10 cellular contexts compared by ENCODE assay signal in genomic region chr17:15699937-15700336, GRCh38. TPM values are rescaled to one million over a fixed set of nuclear protein-coding genes. Genes with fewer than 3 reads are reported as not detected.
A peak's percentile ranks its signal among the peaks of the same experiment; 100 is the strongest.
DNase-seq lines count a peak whose midpoint lies in the region; ATAC-seq and TF ChIP-seq lines count a peak whose summit lies in the region.
"Not testable (repeated sequence)": the region's sequence is repeated elsewhere in the genome, so short reads cannot be mapped to it uniquely, and the experiment has no call there.
"Had no signal": no experiment of that assay in that cellular context is flagged by ENCODE, and none has a peak within 500 bp of the region (broad histone marks: within the 10 kb centered on the region; RNA-seq: fewer than 3 reads in every experiment).

No MANE protein-coding gene starts in this region.

- not testable (repeated sequence) for DNase-seq in SK-N-MC (ENCODE audit: low read depth, low spot score); adrenal gland; esophagus muscularis mucosa (ENCODE audit: extremely low spot score); left lobe of liver (ENCODE audit: low spot score); osteocyte (ENCODE audit: extremely low spot score, unreplicated experiment); tibial nerve (ENCODE audit: low spot score in 2 of 2)

- peak overlapping the region; percentile 80 for H3K4me3 ChIP-seq in SK-N-MC
- peak overlapping the region in 2 of 4 donors; percentile 43 to 73 for H3K4me3 ChIP-seq in adrenal gland
- H3K4me3 ChIP-seq in esophagus muscularis mucosa, result peak overlapping the region; percentile 57 to 70 (median 60)
- H3K4me3 ChIP-seq in tibial nerve, result peak overlapping the region; percentile 49 to 67 (median 56)

- not testable (repeated sequence) for TF ChIP-seq EP300 in esophagus muscularis mucosa (IDR thresholded peaks at IDR 0.05); tibial nerve (IDR thresholded peaks at IDR 0.05)

- WGBS in adrenal gland, 4 donors, result 0% methylated on average over 3 to 12 of the region's 21 CpGs; no CpG with 5 or more reads in 2 of the 4 donors
- WGBS in esophagus muscularis mucosa, result no CpG with 5 or more reads among the region's 21 CpGs
- WGBS in tibial nerve, 2 donors, result no CpG with 5 or more reads among the region's 21 CpGs

- intact Hi-C loops in adrenal gland (cut with DNase I); esophagus muscularis mucosa (cut with DNase I): not testable (repeated sequence)

- not testable (repeated sequence) for H3K9me3 ChIP-seq in ES-I3 (ENCODE audit: control insufficient read depth, insufficient read depth, low read length); SK-N-MC (ENCODE audit: low read depth, low read length); adrenal gland (replicated peaks in 1 of 3); esophagus muscularis mucosa; tibial nerve

- not testable (repeated sequence) for H3K9me3 Mint-ChIP-seq in osteocyte (ENCODE audit: unreplicated experiment)

- not testable (repeated sequence) for H3K27me3 ChIP-seq in adrenal gland, esophagus muscularis mucosa, tibial nerve

- H3K36me3 Mint-ChIP-seq in osteocyte (ENCODE audit: unreplicated experiment), result not testable (repeated sequence)

- not testable (repeated sequence) for TF ChIP-seq POLR2A in adrenal gland (IDR thresholded peaks at IDR 0.05); esophagus muscularis mucosa (IDR thresholded peaks at IDR 0.05; ENCODE audit: low read depth); tibial nerve (IDR thresholded peaks at IDR 0.05)

- H3K36me3 ChIP-seq in ES-I3 (ENCODE audit: insufficient read depth, low read length); adrenal gland (replicated peaks in 1 of 2); tibial nerve: not testable (repeated sequence)
- H3K36me3 ChIP-seq in SK-N-MC (ENCODE audit: insufficient read depth, low read length) (peaks cover 14% of the 10 kb centered on the region), esophagus muscularis mucosa (peaks cover 0 to 14% (median 5%) of the 10 kb centered on the region in 4 donors)

- peak overlapping the region; percentile 86 for H3K4me3 Mint-ChIP-seq in osteocyte (ENCODE audit: unreplicated experiment)

- peak overlapping the region; percentile 83 for H3K27ac Mint-ChIP-seq in osteocyte (ENCODE audit: unreplicated experiment)

- H3K4me1 ChIP-seq in ES-I3 (ENCODE audit: insufficient read depth, low read length); adrenal gland (replicated peaks in 1 of 2); esophagus muscularis mucosa; tibial nerve: not testable (repeated sequence)

- H3K9ac ChIP-seq in ES-I3 (ENCODE audit: low read depth, low read length) (peak overlapping the region; percentile 62; the same call in 1 of the 2 replicates), SK-N-MC (ENCODE audit: insufficient read length) (peak overlapping the region; percentile 72)

- ATAC-seq in HG03025 (IDR thresholded peaks at IDR 0.05; ENCODE audit: low FRiP score, unreplicated experiment) (peak; percentile 4), left lobe of liver (peak; percentile 10)

- not testable (repeated sequence) for TF ChIP-seq CTCF in adrenal gland (IDR thresholded peaks at IDR 0.05); esophagus muscularis mucosa (IDR thresholded peaks at IDR 0.05); osteocyte (IDR thresholded peaks at IDR 0.05); tibial nerve (IDR thresholded peaks at IDR 0.05)

- not testable (repeated sequence) for H3K27me3 Mint-ChIP-seq in osteocyte (ENCODE audit: unreplicated experiment)

- not testable (repeated sequence) for H3K4me1 Mint-ChIP-seq in osteocyte (ENCODE audit: unreplicated experiment)

- not testable (repeated sequence) for H3K27ac ChIP-seq in SK-N-MC
- H3K27ac ChIP-seq in adrenal gland (peak overlapping the region in 3 of 5 donors; percentile 47 to 64 (median 59)), esophagus muscularis mucosa (replicated peaks in 1 of 4) (peak overlapping the region; percentile 63 to 78 (median 70)), tibial nerve (peak overlapping the region; percentile 48 to 71 (median 58))

RNA-seq across cellular contexts. Expression of gene ZNF286A, which starts 0.4 kb away (rescaled TPM):
- total RNA-seq in adrenal gland (10 to 100 TPM; 17.6 to 35.1 (median 22.9) TPM), esophagus muscularis mucosa (10 to 100 TPM; 15.2 to 20.4 (median 18.9) TPM), left lobe of liver (3.5 TPM), osteocyte (38.5 and 39.0 TPM in 2 replicates), tibial nerve (10 to 100 TPM in 3 of 4 donors, 1 to 10 TPM in 1; 7.5 to 47.7 (median 24.0) TPM)
- polyA plus RNA-seq in adrenal gland, result 10 to 100 TPM; 12.1 to 25.0 (median 16.5) TPM

RNA-seq across cellular contexts. Expression of gene TRIM16, which starts 15.8 kb away (rescaled TPM):
- total RNA-seq in adrenal gland (100 to 1,000 TPM in 1 of 8 donors, 10 to 100 TPM in 7; 30.3 to 109 (median 45.3) TPM), esophagus muscularis mucosa (10 to 100 TPM; 23.2 to 42.0 (median 30.4) TPM), left lobe of liver (7.0 TPM), osteocyte (23.5 and 26.3 TPM in 2 replicates), tibial nerve (10 to 100 TPM; 10.8 to 26.3 (median 13.9) TPM)
- polyA plus RNA-seq in adrenal gland, result 10 to 100 TPM in 2 of 3 donors, 1 to 10 TPM in 1; 7.1 to 60.0 (median 10.9) TPM

RNA-seq across cellular contexts. Expression of gene TBC1D26, which starts 32.1 kb away (rescaled TPM):
- total RNA-seq in adrenal gland (not detected), esophagus muscularis mucosa (under 1 TPM in 1 of 4 donors, not detected in 3; 0.23 TPM), left lobe of liver (not detected), osteocyte (0.21 and 0.78 TPM in 2 replicates), tibial nerve (under 1 TPM in 1 of 4 donors, not detected in 3; 0.59 TPM)
- polyA plus RNA-seq in adrenal gland, result under 1 TPM in 2 of 3 donors, not detected in 1; 0.48 to 0.54 TPM
- total RNA-seq: M059J, RPMI7951 had no signal
